Comparison of ENCODE assay signal across 8 cellular contexts in the genomic region with DNA sequence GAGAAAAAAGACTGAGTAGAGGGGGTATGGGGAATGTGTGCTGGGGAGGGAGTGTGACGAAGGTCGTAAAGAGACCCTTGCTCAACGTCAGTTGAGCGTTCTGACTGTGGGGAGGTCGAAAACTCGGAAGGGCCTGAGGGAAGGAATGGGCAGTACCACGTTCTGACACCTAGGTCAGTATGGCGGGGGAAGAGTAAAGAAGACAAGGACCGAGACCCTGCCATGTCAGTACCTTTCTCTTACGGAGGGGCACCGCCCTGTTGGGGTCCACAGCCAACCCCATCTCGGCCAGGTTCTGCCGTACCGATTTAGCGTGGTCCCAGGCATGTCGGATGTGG. TPM values are rescaled to one million over a fixed set of nuclear protein-coding genes. Genes with fewer than 3 reads are reported as not detected.
DNase-seq lines count a peak whose midpoint lies in the region; ATAC-seq, FAIRE-seq and TF ChIP-seq lines count a peak whose summit lies in the region.

No MANE protein-coding gene starts in this region.

- peak overlapping the region; percentile 98 for H3K9ac ChIP-seq in BLaER1
- peak overlapping the region; percentile 92 for H3K9ac ChIP-seq in iPS-15b (ENCODE audit: low read depth, low read length)

- peaks cover 46% of the 10 kb centered on the region for H3K4me1 ChIP-seq in BLaER1
- peaks cover 2% of the 10 kb centered on the region for H3K4me1 ChIP-seq in iPS-15b (ENCODE audit: control insufficient read depth, insufficient read depth, low read length)

- peak overlapping the region; percentile 98 for H3K4me3 Mint-ChIP-seq in activated T-helper 17 cell treated with anti-CD3 and anti-CD28 coated beads, Interleukin-2, amount 50 U/mL, for 72 hours
- peak overlapping the region; percentile 92 for H3K4me3 Mint-ChIP-seq in stimulated activated effector memory CD8-positive, alpha-beta T cell treated with anti-CD3 and anti-CD28 coated beads, Interleukin-12 subunit alpha, Interleukin-12 subunit beta, amount 100 ng/mL, for 72 hours

- FAIRE-seq in GM12891 (lab: Jason Lieb, UNC): no peak

- peak overlapping the region; percentile 99 for H3K27ac Mint-ChIP-seq in activated T-helper 17 cell treated with anti-CD3 and anti-CD28 coated beads, Interleukin-2, amount 50 U/mL, for 72 hours
- peak overlapping the region; percentile 98 for H3K27ac Mint-ChIP-seq in stimulated activated effector memory CD8-positive, alpha-beta T cell treated with anti-CD3 and anti-CD28 coated beads, Interleukin-12 subunit alpha, Interleukin-12 subunit beta, amount 100 ng/mL, for 72 hours

- H3K4me2 ChIP-seq in BLaER1: peak overlapping the region; percentile 90

- no peaks in the 10 kb centered on the region for H3K9me3 Mint-ChIP-seq in activated T-helper 17 cell treated with anti-CD3 and anti-CD28 coated beads, Interleukin-2, amount 50 U/mL, for 72 hours
- no peaks in the 10 kb centered on the region for H3K9me3 Mint-ChIP-seq in stimulated activated effector memory CD8-positive, alpha-beta T cell treated with anti-CD3 and anti-CD28 coated beads, Interleukin-12 subunit alpha, Interleukin-12 subunit beta, amount 100 ng/mL, for 72 hours

- H3K4me1 Mint-ChIP-seq in activated T-helper 17 cell treated with anti-CD3 and anti-CD28 coated beads, Interleukin-2, amount 50 U/mL, for 72 hours: peaks cover 14% of the 10 kb centered on the region
- H3K4me1 Mint-ChIP-seq in stimulated activated effector memory CD8-positive, alpha-beta T cell treated with anti-CD3 and anti-CD28 coated beads, Interleukin-12 subunit alpha, Interleukin-12 subunit beta, amount 100 ng/mL, for 72 hours: peaks cover 32% of the 10 kb centered on the region

- DNase-seq in stimulated activated effector memory CD8-positive, alpha-beta T cell treated with anti-CD3 and anti-CD28 coated beads, Interleukin-12 subunit alpha, Interleukin-12 subunit beta, amount 100 ng/mL, for 72 hours (ENCODE audit: low spot score in 2 of 2): no peak
- no peak for DNase-seq in GM12891 (ENCODE audit: insufficient read length, low spot score)

- no peaks in the 10 kb centered on the region for H3K27me3 ChIP-seq in BLaER1
- H3K27me3 ChIP-seq in iPS-15b (ENCODE audit: control insufficient read depth, insufficient read depth, low read length): no peaks in the 10 kb centered on the region

- H3K36me3 Mint-ChIP-seq in activated T-helper 17 cell treated with anti-CD3 and anti-CD28 coated beads, Interleukin-2, amount 50 U/mL, for 72 hours (ENCODE audit: low read depth): peaks cover 89% of the 10 kb centered on the region
- H3K36me3 Mint-ChIP-seq in stimulated activated effector memory CD8-positive, alpha-beta T cell treated with anti-CD3 and anti-CD28 coated beads, Interleukin-12 subunit alpha, Interleukin-12 subunit beta, amount 100 ng/mL, for 72 hours: peaks cover 91% of the 10 kb centered on the region

- peak overlapping the region; percentile 95 for H3K4me3 ChIP-seq in BLaER1
- peak overlapping the region; percentile 95 for H3K4me3 ChIP-seq in iPS-15b (ENCODE audit: low read depth, low read length)

- ATAC-seq in HG03432 (IDR thresholded peaks at IDR 0.05; ENCODE audit: unreplicated experiment) (peak; percentile 0), HG03025 (IDR thresholded peaks at IDR 0.05; ENCODE audit: low FRiP score, unreplicated experiment) (no peak), HG03378 (IDR thresholded peaks at IDR 0.05; ENCODE audit: unreplicated experiment) (no peak)
- no peak for ATAC-seq in activated T-helper 17 cell treated with anti-CD3 and anti-CD28 coated beads, Interleukin-2, amount 50 U/mL, for 72 hours (replicated peaks)
- ATAC-seq in stimulated activated effector memory CD8-positive, alpha-beta T cell treated with anti-CD3 and anti-CD28 coated beads, Interleukin-12 subunit alpha, Interleukin-12 subunit beta, amount 100 ng/mL, for 72 hours: no peak

- H3K9me3 ChIP-seq in BLaER1 (no peaks in the 10 kb centered on the region), iPS-15b (ENCODE audit: control insufficient read depth, insufficient read depth, low read length) (no peaks in the 10 kb centered on the region)

- peak overlapping the region; percentile 96 for H3K27ac ChIP-seq in BLaER1

- H3K36me3 ChIP-seq in BLaER1: peaks cover 72% of the 10 kb centered on the region
- H3K36me3 ChIP-seq in iPS-15b (ENCODE audit: control insufficient read depth, insufficient read depth, low read length): peaks cover 31% of the 10 kb centered on the region

- peaks cover 47% of the 10 kb centered on the region for H4K20me1 ChIP-seq in BLaER1

- no peaks in the 10 kb centered on the region for H3K27me3 Mint-ChIP-seq in activated T-helper 17 cell treated with anti-CD3 and anti-CD28 coated beads, Interleukin-2, amount 50 U/mL, for 72 hours

- no peak for TF ChIP-seq POLR2A in GM12891 (IDR thresholded peaks at IDR 0.05; ENCODE audit: low read depth, low read length)

TF ChIP-seq in GM12891, 5 proteins besides CTCF, POLR2A, EP300 and RAD21:
- TF ChIP-seq TAF1 (IDR thresholded peaks at IDR 0.05; ENCODE audit: low read depth, low read length): no peak

RNA-seq across cellular contexts. Expression of gene NOP16, which starts 0.4 kb away (rescaled TPM):
- 10 to 100 TPM; 37.6 to 99.0 TPM for total RNA-seq in activated T-helper 17 cell treated with anti-CD3 and anti-CD28 coated beads, Interleukin-2, amount 50 U/mL, for 72 hours
- polyA plus RNA-seq in GM12891 (2012; ENCODE audit: low read depth, missing spikeins): 77.2 TPM

RNA-seq across cellular contexts. Expression of gene HIGD2A, which starts 0.6 kb away (rescaled TPM):
- total RNA-seq in activated T-helper 17 cell treated with anti-CD3 and anti-CD28 coated beads, Interleukin-2, amount 50 U/mL, for 72 hours: 100 to 1,000 TPM; 114 to 120 TPM
- polyA plus RNA-seq in GM12891 (2012; ENCODE audit: low read depth, missing spikeins): 248 TPM

RNA-seq across cellular contexts. Expression of gene ARL10, which starts 22.7 kb away (rescaled TPM):
- total RNA-seq in activated T-helper 17 cell treated with anti-CD3 and anti-CD28 coated beads, Interleukin-2, amount 50 U/mL, for 72 hours: 10 to 100 TPM in 1 of 2 donors, 1 to 10 TPM in 1; 8.7 to 17.3 TPM
- polyA plus RNA-seq in GM12891 (2012; ENCODE audit: low read depth, missing spikeins): 2.8 TPM

RNA-seq across cellular contexts. Expression of gene KIAA1191, which starts 26.4 kb away (rescaled TPM):
- total RNA-seq in activated T-helper 17 cell treated with anti-CD3 and anti-CD28 coated beads, Interleukin-2, amount 50 U/mL, for 72 hours: 10 to 100 TPM; 54.2 to 78.0 TPM
- 27.2 TPM for polyA plus RNA-seq in GM12891 (2012; ENCODE audit: low read depth, missing spikeins)

RNA-seq across cellular contexts. Expression of gene CLTB, which starts 28.4 kb away (rescaled TPM):
- total RNA-seq in activated T-helper 17 cell treated with anti-CD3 and anti-CD28 coated beads, Interleukin-2, amount 50 U/mL, for 72 hours: 10 to 100 TPM; 22.9 to 56.9 TPM
- 27.7 TPM for polyA plus RNA-seq in GM12891 (2012; ENCODE audit: low read depth, missing spikeins)
